ENCODE assay signal across 15 cellular contexts in genomic region chr21:35265170-35265877, GRCh38.
DNase-seq lines count a peak whose midpoint lies in the region; ATAC-seq and TF ChIP-seq lines count a peak whose summit lies in the region.
"Had no signal": no experiment of that assay in that cellular context is flagged by ENCODE, and none has a peak within 500 bp of the region (broad histone marks: within the 10 kb centered on the region; RNA-seq: fewer than 3 reads in every experiment).

No MANE protein-coding gene starts in this region.

- H3K4me1 ChIP-seq in left lung: no peaks in the 10 kb centered on the region
- H3K4me1 ChIP-seq: right lobe of liver had no signal

- intact Hi-C loops in left lung (cut with DNase I): no loop called here

- H3K36me3 ChIP-seq in MG63 (no peaks in the 10 kb centered on the region), left lung (no peaks in the 10 kb centered on the region)
- H3K36me3 ChIP-seq: right lobe of liver had no signal

- H3K4me3 ChIP-seq in MG63 (no peak overlapping the region), cardiac fibroblast (replicated peaks in 1 of 2; ENCODE audit: low read depth in 2 of 2, low read length in 2 of 2) (no peak overlapping the region), left lung (no peak overlapping the region)
- H3K4me3 ChIP-seq: right lobe of liver had no signal

- DNase-seq in EH (ENCODE audit: low read depth): peak; percentile 80
- peak; percentile 88 for DNase-seq in MG63
- DNase-seq in cardiac fibroblast (ENCODE audit: low read depth in 2 of 2): peak; percentile 25 to 86
- peak; percentile 38 for DNase-seq in kidney glomerular epithelial cell (lab: John Stamatoyannopoulos, UW)
- no peak for DNase-seq in activated T-cell treated with anti-CD3 and anti-CD28 coated beads, Interleukin-2, amount 50 U/mL, for 1 hour
- no peak for DNase-seq in AG08395 (ENCODE audit: low spot score)
- no peak for DNase-seq in left lung
- DNase-seq: left cardiac atrium, natural killer cell, NCI-H146, NCI-H524, right lobe of liver, Right ventricle myocardium superior had no signal

- H3K27me3 ChIP-seq in MG63: no peaks in the 10 kb centered on the region
- no peaks in the 10 kb centered on the region for H3K27me3 ChIP-seq in left lung
- H3K27me3 ChIP-seq: right lobe of liver had no signal

- peaks cover 19% of the 10 kb centered on the region for H3K9me3 ChIP-seq in MG63
- no peaks in the 10 kb centered on the region for H3K9me3 ChIP-seq in left lung
- H3K9me3 ChIP-seq: right lobe of liver had no signal

- no peak overlapping the region for H3K27ac ChIP-seq in left lung
- H3K27ac ChIP-seq: right lobe of liver had no signal

- ATAC-seq in HG02973 (IDR thresholded peaks at IDR 0.05; ENCODE audit: unreplicated experiment): no peak
- no peak for ATAC-seq in left lung
- ATAC-seq: activated naive CD4-positive, alpha-beta T cell treated with anti-CD3 and anti-CD28 coated beads, Interleukin-2, amount 50 U/mL, for 72 hours; left cardiac atrium; natural killer cell; right lobe of liver had no signal

- TF ChIP-seq CTCF in cardiac fibroblast (IDR thresholded peaks at IDR 0.05; ENCODE audit: low read depth, low read length): no peak
- TF ChIP-seq CTCF in left lung (IDR thresholded peaks at IDR 0.05): no peak

Comparison
In these comparisons a context has a peak if more than half of its experiments do, and no peak if none do; other contexts are left out.
1. DNase-seq: peak in EH (single experiment), MG63 (single experiment), cardiac fibroblast (2 of 2) and kidney glomerular epithelial cell (single experiment); none in activated T-cell treated with anti-CD3 and anti-CD28 coated beads, Interleukin-2, amount 50 U/mL, for 1 hour (single experiment), AG08395 (single experiment) and left lung (0 of 2).